ENCODE assay signal across 13 cellular contexts in genomic region chr13:108855737-108856387, GRCh38.
A peak's percentile ranks its signal among the peaks of the same experiment; 100 is the strongest.
DNase-seq lines count a peak whose midpoint lies in the region; ATAC-seq, FAIRE-seq and TF ChIP-seq lines count a peak whose summit lies in the region.
"Had no signal": no experiment of that assay in that cellular context is flagged by ENCODE, and none has a peak within 500 bp of the region (broad histone marks: within the 10 kb centered on the region; RNA-seq: fewer than 3 reads in every experiment).

No MANE protein-coding gene starts in this region.

- H3K27me3 ChIP-seq in GM12878 (replicated peaks in 1 of 2; ENCODE audit: control insufficient read depth in 2 of 2, insufficient read depth in 2 of 2, low read length in 1 of 2), result no peaks in the 10 kb centered on the region
- no peaks in the 10 kb centered on the region for H3K27me3 ChIP-seq in mesendoderm (ENCODE audit: insufficient read depth, low read length, poor library complexity)
- no peaks in the 10 kb centered on the region for H3K27me3 ChIP-seq in uterus
- H3K27me3 ChIP-seq: hepatocyte, spleen had no signal

- H3K4me3 ChIP-seq in GM12878, result no peak overlapping the region
- H3K4me3 ChIP-seq in mesendoderm (ENCODE audit: low read length), result no peak overlapping the region
- no peak overlapping the region for H3K4me3 ChIP-seq in uterus
- H3K4me3 ChIP-seq: hepatocyte, spleen had no signal

- no peak overlapping the region for H2BK120ac ChIP-seq in mesendoderm (ENCODE audit: low read depth, low read length)

- TF ChIP-seq POLR2A in GM12878 (IDR thresholded peaks at IDR 0.05; ENCODE audit: low read depth, low read length) (no peak), uterus (IDR thresholded peaks at IDR 0.05) (no peak)

- DNase-seq in GM12878 (ENCODE audit: low read depth, low spot score), result no peak
- no peak for DNase-seq in activated CD4-positive, alpha-beta T cell treated with anti-CD3 and anti-CD28 coated beads, Interleukin-2, amount 50 U/mL, for 1 hour
- DNase-seq in mesendoderm, result no peak
- no peak for DNase-seq in uterus
- DNase-seq in activated CD4-positive, CD25-positive, alpha-beta regulatory T cell (lab: John Stamatoyannopoulos, UW), result no peak
- DNase-seq: activated naive CD8-positive, alpha-beta T cell treated with anti-CD3 and anti-CD28 coated beads for 36 hours; NCI-H446 treated with DMSO at 0.1 percent for 48 hours; SIG-M5; spleen had no signal

- H3K79me2 ChIP-seq in GM12878 (ENCODE audit: control insufficient read depth, insufficient read depth, low read length) (no peaks in the 10 kb centered on the region), mesendoderm (ENCODE audit: control insufficient read depth, insufficient read depth, low read length) (no peaks in the 10 kb centered on the region)
- H3K79me2 ChIP-seq: hepatocyte had no signal

- H4K8ac ChIP-seq in mesendoderm (ENCODE audit: low read depth, low read length), result no peak overlapping the region

- no peak overlapping the region for H2BK15ac ChIP-seq in mesendoderm (replicated peaks; ENCODE audit: low read depth)

- TF ChIP-seq CTCF in GM12878 (IDR thresholded peaks at IDR 0.05 in 2 of 3, conservative IDR thresholded peaks at IDR 0.05 in 1 of 3; ENCODE audit: control insufficient read depth in 2 of 3, extremely low read depth in 1 of 3, insufficient read depth in 1 of 3, low read depth in 3 of 3, low read length in 3 of 3) (no peak), uterus (IDR thresholded peaks at IDR 0.05) (no peak)

- H3K4me2 ChIP-seq in GM12878 (ENCODE audit: control insufficient read depth, insufficient read depth) (0 out of 2 replicates have a peak overlapping the region, but pooled peaks have one; percentile 41), mesendoderm (ENCODE audit: low read length) (no peak overlapping the region)
- H3K4me2 ChIP-seq: hepatocyte had no signal

- H3K4ac ChIP-seq in mesendoderm (ENCODE audit: low read depth, low read length), result no peak overlapping the region

- no peaks in the 10 kb centered on the region for H4K20me1 ChIP-seq in GM12878 (ENCODE audit: control insufficient read depth, insufficient read depth)

- CTCF ChIA-PET in GM12878 (lab: Yijun Ruan, JAX), result no interaction called here

- no peak overlapping the region for H3K9ac ChIP-seq in GM12878 (ENCODE audit: control insufficient read depth, insufficient read depth, low read length)
- H3K9ac ChIP-seq in mesendoderm (ENCODE audit: low read length), result no peak overlapping the region

- SMC1A ChIA-PET in GM12878 (lab: Charles Lee; ENCODE audit: uncharacterized antibody, unreplicated experiment), result interaction anchor here (0.7 to 1.2 kb wide), 3 partner anchors 25 to 245 kb away, joined by 3 to 4 read pairs (median 4); no protein-coding TSS in a partner anchor

- no peaks in the 10 kb centered on the region for H3K4me1 ChIP-seq in GM12878 (ENCODE audit: control insufficient read depth, insufficient read depth, low read length)
- no peaks in the 10 kb centered on the region for H3K4me1 ChIP-seq in mesendoderm (ENCODE audit: control insufficient read depth, low read depth, low read length)
- no peaks in the 10 kb centered on the region for H3K4me1 ChIP-seq in uterus
- H3K4me1 ChIP-seq: spleen had no signal

- no peak overlapping the region for H4K5ac ChIP-seq in mesendoderm (ENCODE audit: low read length)

- POLR2A ChIA-PET in GM12878 (lab: Charles Lee), result interaction anchor here (0.7 kb wide), 1 partner anchor 199 kb away, joined by 5 read pairs; no protein-coding TSS in a partner anchor

- H3K56ac ChIP-seq in mesendoderm (ENCODE audit: low read length), result no peak overlapping the region

- intact Hi-C loops in GM12878 (cut with micrococcal nuclease; ENCODE audit: unreplicated experiment) (no loop called here), uterus (cut with DNase I; ENCODE audit: low total_unique reads) (no loop called here)

- no peaks in the 10 kb centered on the region for H3K79me1 ChIP-seq in mesendoderm (ENCODE audit: low read length)

- no peak for TF ChIP-seq RAD21 in GM12878 (IDR thresholded peaks at IDR 0.05; ENCODE audit: insufficient read depth, low read depth, low read length)

- no peak overlapping the region for H3K18ac ChIP-seq in mesendoderm (ENCODE audit: low read length)

- ATAC-seq in GM18868 (IDR thresholded peaks at IDR 0.05; ENCODE audit: unreplicated experiment) (peak; percentile 85), GM21576 (IDR thresholded peaks at IDR 0.05; ENCODE audit: unreplicated experiment) (peak; percentile 93), HG03095 (IDR thresholded peaks at IDR 0.05; ENCODE audit: unreplicated experiment) (peak; percentile 92), GM12878 (peak; percentile 67)

- no peaks in the 10 kb centered on the region for H3K36me3 ChIP-seq in GM12878 (ENCODE audit: control insufficient read depth in 2 of 2, insufficient read depth in 2 of 2, low read length in 1 of 2)
- H3K36me3 ChIP-seq in mesendoderm (ENCODE audit: control insufficient read depth, insufficient read depth, low read length), result no peaks in the 10 kb centered on the region
- H3K36me3 ChIP-seq in uterus, result no peaks in the 10 kb centered on the region
- H3K36me3 ChIP-seq: spleen had no signal

- RAD21 ChIA-PET in GM12878 (lab: Charles Lee; ENCODE audit: unreplicated experiment), result interaction anchor here (0.7 kb wide), 1 partner anchor 504 kb away, joined by 3 read pairs; no protein-coding TSS in a partner anchor

- 20% methylated on average over 4 of the region's 4 CpGs for WGBS in GM12878 (ENCODE audit: insufficient coverage, insufficient replicate concordance, low lambda C conversion rate, missing lambda C conversion rate)
- no CpG with 5 or more reads among the region's 4 CpGs for whole genome bisulfite sequencing in mesendoderm (ENCODE audit: extremely low coverage, insufficient coverage, low lambda C conversion rate)

- no TSS peak for BruUV-seq in GM12878 (replicated peaks; lab: Mats Ljungman, UMichigan)

- H3K9me3 ChIP-seq in GM12878 (replicated peaks; ENCODE audit: control insufficient read depth, insufficient read depth, low read length) (no peaks in the 10 kb centered on the region), uterus (no peaks in the 10 kb centered on the region)
- H3K9me3 ChIP-seq: spleen had no signal

- H2BK5ac ChIP-seq in mesendoderm (ENCODE audit: low read length), result no peak overlapping the region

- no peak overlapping the region; the same call in 1 of the 2 replicates for H3K27ac ChIP-seq in GM12878 (ENCODE audit: control insufficient read depth, insufficient read depth)
- no peak overlapping the region for H3K27ac ChIP-seq in mesendoderm (ENCODE audit: low read depth, low read length)
- no peak overlapping the region for H3K27ac ChIP-seq in uterus
- H3K27ac ChIP-seq: hepatocyte, spleen had no signal

- H2AK5ac ChIP-seq in mesendoderm (ENCODE audit: low read length), result no peak overlapping the region

- H2AFZ ChIP-seq in GM12878 (ENCODE audit: control insufficient read depth, low read depth, low read length), result peak overlapping the region; percentile 64
- H2AFZ ChIP-seq: hepatocyte had no signal

- in situ Hi-C loops in GM12878 (cut with MboI), result no loop called here

- H3K23ac ChIP-seq in mesendoderm (ENCODE audit: low read length), result no peak overlapping the region

- FAIRE-seq in GM12878 (lab: Jason Lieb, UNC), result no peak

- TF ChIP-seq EP300 in GM12878 (IDR thresholded peaks at IDR 0.05; ENCODE audit: borderline replicate concordance in 1 of 2, control insufficient read depth in 1 of 2, low read depth in 2 of 2, low read length in 2 of 2), result no peak

TF ChIP-seq in GM12878, 131 proteins besides CTCF, POLR2A, EP300 and RAD21:
- TF ChIP-seq SPI1 (IDR thresholded peaks at IDR 0.05; ENCODE audit: borderline replicate concordance, insufficient read depth, low read depth, low read length) (peak; percentile 26; the same call in 1 of the 2 replicates), CHD1 (IDR thresholded peaks at IDR 0.05; ENCODE audit: low read depth, low read length) (no peak)
TF ChIP-seq in GM12878: peak in this region for 1.
